ENCODE assay signal across 19 cellular contexts in the genomic region with DNA sequence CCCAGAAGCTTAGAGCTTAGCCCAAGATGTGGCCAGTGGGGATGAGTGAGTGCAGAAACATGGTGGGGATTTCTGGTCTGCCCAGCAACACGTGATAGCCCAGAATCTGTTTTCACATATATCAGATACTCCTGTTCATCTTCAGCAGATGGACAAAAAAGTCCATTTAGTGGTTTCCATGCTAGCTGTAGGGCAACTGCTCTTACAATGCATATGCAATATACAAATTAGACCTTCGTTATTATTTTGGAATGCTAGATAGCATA.
A peak's percentile ranks its signal among the peaks of the same experiment; 100 is the strongest.
DNase-seq lines count a peak whose midpoint lies in the region; ATAC-seq, FAIRE-seq and TF ChIP-seq lines count a peak whose summit lies in the region.
"Had no signal": no experiment of that assay in that cellular context is flagged by ENCODE, and none has a peak within 500 bp of the region (broad histone marks: within the 10 kb centered on the region; RNA-seq: fewer than 3 reads in every experiment).

No MANE protein-coding gene starts in this region.

- no peaks in the 10 kb centered on the region for H3K79me2 ChIP-seq in mammary epithelial cell (ENCODE audit: insufficient read depth, low read length)
- no peaks in the 10 kb centered on the region for H3K79me2 ChIP-seq in HCT116 (ENCODE audit: insufficient read depth, low read length)
- H3K79me2 ChIP-seq in Loucy (ENCODE audit: insufficient read depth, low read length): no peaks in the 10 kb centered on the region
- H3K79me2 ChIP-seq in keratinocyte (ENCODE audit: control insufficient read depth, insufficient read depth, low read length): no peaks in the 10 kb centered on the region
- H3K79me2 ChIP-seq: parathyroid adenoma had no signal

- H3K36me3 ChIP-seq in mammary epithelial cell (ENCODE audit: insufficient read depth, low read length): no peaks in the 10 kb centered on the region
- H3K36me3 ChIP-seq in breast epithelium: no peaks in the 10 kb centered on the region
- H3K36me3 ChIP-seq in HCT116 (ENCODE audit: control insufficient read depth in 1 of 2, insufficient read depth in 2 of 2, low read length in 2 of 2): no peaks in the 10 kb centered on the region
- H3K36me3 ChIP-seq in Loucy (ENCODE audit: insufficient read depth, low read length): no peaks in the 10 kb centered on the region
- no peaks in the 10 kb centered on the region for H3K36me3 ChIP-seq in keratinocyte (ENCODE audit: control insufficient read depth in 2 of 2, extremely low read depth in 1 of 2, insufficient read depth in 2 of 2, low read length in 2 of 2)
- H3K36me3 ChIP-seq in neuronal stem cell (replicated peaks in 1 of 2; ENCODE audit: control insufficient read depth in 2 of 2, insufficient read depth in 2 of 2, low read length in 2 of 2): no peaks in the 10 kb centered on the region
- H3K36me3 ChIP-seq: cardiac muscle cell, lower lobe of right lung, MG63 had no signal

- H2BK5ac ChIP-seq in neuronal stem cell (ENCODE audit: low read length): no peak overlapping the region

- CTCF ChIA-PET in mammary epithelial cell (lab: Charles Lee; ENCODE audit: low non-redundant PET) (interaction anchor here (0.5 to 0.7 kb wide), 2 partner anchors 22 to 155 kb away, joined by 3 read pairs; no protein-coding TSS in a partner anchor), HCT116 (lab: Charles Lee) (interaction anchor here (0.9 to 3.9 kb wide), 13 partner anchors 9 to 477 kb away, joined by 3 to 38 read pairs (median 6); no protein-coding TSS in a partner anchor)

- H3K9me2 ChIP-seq in HCT116 (ENCODE audit: insufficient read depth) (no peaks in the 10 kb centered on the region), Loucy (replicated peaks; ENCODE audit: low read depth, low read length) (no peaks in the 10 kb centered on the region)

- no peak overlapping the region for H2BK120ac ChIP-seq in neuronal stem cell (ENCODE audit: low read depth, low read length)

- ATAC-seq in HCT116: no peak

- H2AFZ ChIP-seq in mammary epithelial cell (ENCODE audit: low read depth, low read length) (no peak overlapping the region), HCT116 (ENCODE audit: low read depth, low read length, poor library complexity, severe bottlenecking) (peak overlapping the region; percentile 79), Loucy (ENCODE audit: low read length) (no peak overlapping the region), keratinocyte (ENCODE audit: control insufficient read depth, low read length) (no peak overlapping the region), neuronal stem cell (ENCODE audit: low read length) (no peak overlapping the region)
- H2AFZ ChIP-seq: parathyroid adenoma, PC-9 had no signal

- TF ChIP-seq RAD21 in HCT116 (IDR thresholded peaks at IDR 0.05; ENCODE audit: low read depth): no peak

- FAIRE-seq in keratinocyte (lab: Jason Lieb, UNC): peak; percentile 17

- H3K4ac ChIP-seq in neuronal stem cell (ENCODE audit: low read length): no peak overlapping the region

- RAD21 ChIA-PET in HCT116 (lab: Charles Lee; ENCODE audit: low non-redundant PET in 1 of 2, low total read pairs in 2 of 2, uncharacterized antibody in 2 of 2, unreplicated experiment in 2 of 2): interaction anchor here in 1 of 2 experiments (1.3 to 1.4 kb wide), 2 partner anchors 9 to 86 kb away, joined by 4 to 5 read pairs; no protein-coding TSS in a partner anchor

- no peaks in the 10 kb centered on the region for H3K79me1 ChIP-seq in neuronal stem cell (ENCODE audit: low read depth, low read length)

- 0 out of 2 replicates have a peak, but pooled peaks cover 3% of the 10 kb centered on the region for H3F3A ChIP-seq in Loucy (ENCODE audit: low read depth)

- POLR2A ChIA-PET in HCT116 (lab: Charles Lee): interaction anchor here (0.6 to 0.9 kb wide), 2 partner anchors 105 to 139 kb away, joined by 3 read pairs; no protein-coding TSS in a partner anchor

- no peak for TF ChIP-seq POLR2A in breast epithelium (IDR thresholded peaks at IDR 0.05)
- no peak for TF ChIP-seq POLR2A in HCT116 (IDR thresholded peaks at IDR 0.05; ENCODE audit: borderline replicate concordance, extremely low read depth, insufficient read depth, insufficient read length)

- H3K4me2 ChIP-seq in mammary epithelial cell (ENCODE audit: insufficient read depth, low read depth, low read length): no peak overlapping the region
- H3K4me2 ChIP-seq in HCT116 (ENCODE audit: low read length): peak overlapping the region; percentile 57
- peak overlapping the region; percentile 12 for H3K4me2 ChIP-seq in Loucy (ENCODE audit: low read depth, low read length, poor library complexity, severe bottlenecking)
- H3K4me2 ChIP-seq in keratinocyte (ENCODE audit: control insufficient read depth, extremely low read depth, insufficient read depth, low read depth, low read length): no peak overlapping the region
- no peak overlapping the region for H3K4me2 ChIP-seq in neuronal stem cell (ENCODE audit: insufficient read depth, low read length, poor library complexity, severe bottlenecking)
- H3K4me2 ChIP-seq: PC-9 had no signal

- no peaks in the 10 kb centered on the region for H3K9me1 ChIP-seq in keratinocyte (ENCODE audit: control insufficient read depth, extremely low read depth, insufficient read depth, low read length)

- no peak overlapping the region for H2AK5ac ChIP-seq in neuronal stem cell (ENCODE audit: low read depth, low read length)

- WGBS in mammary epithelial cell (ENCODE audit: low coverage, missing lambda C conversion rate): 92% methylated on average over 2 of the region's 2 CpGs
- WGBS in neuronal stem cell (ENCODE audit: extremely low coverage in 2 of 2, insufficient read length in 2 of 2, insufficient replicate concordance in 1 of 2), 2 donors: no CpG with 5 or more reads among the region's 2 CpGs

- TF ChIP-seq CTCF in mammary epithelial cell (conservative IDR thresholded peaks at IDR 0.05 in 1 of 2, IDR thresholded peaks at IDR 0.05 in 1 of 2; ENCODE audit: extremely low read depth in 1 of 2, insufficient read depth in 1 of 2, low read depth in 1 of 2, low read length in 2 of 2) (no peak), breast epithelium (IDR thresholded peaks at IDR 0.05) (no peak), HCT116 (IDR thresholded peaks at IDR 0.05 in 2 of 3, conservative IDR thresholded peaks at IDR 0.05 in 1 of 3; ENCODE audit: borderline replicate concordance in 1 of 3, insufficient read depth in 1 of 3, low read depth in 2 of 3, low read length in 2 of 3) (no peak), Loucy (conservative IDR thresholded peaks at IDR 0.05; ENCODE audit: low read length) (no peak), keratinocyte (optimal IDR thresholded peaks at IDR 0.05 in 1 of 3, IDR thresholded peaks at IDR 0.05 in 1 of 3, conservative IDR thresholded peaks at IDR 0.05 in 1 of 3; ENCODE audit: extremely low read depth in 1 of 3, insufficient read depth in 2 of 3, low read length in 3 of 3) (no peak)

- H2BK15ac ChIP-seq in neuronal stem cell (ENCODE audit: low read length): no peak overlapping the region

- BruUV-seq in mammary epithelial cell (replicated peaks; lab: Mats Ljungman, UMichigan) (no TSS peak), HCT116 (replicated peaks; lab: Mats Ljungman, UMichigan) (no TSS peak)

- dilution Hi-C loops in mammary epithelial cell (cut with HindIII; ENCODE audit: low sequenced_read_pairs) (loop anchor here (5.0 kb wide), 2 partner anchors 70 to 185 kb away; no protein-coding TSS in a partner anchor), keratinocyte (cut with MboI; ENCODE audit: extremely low pct_ligation_motif_present, low sequenced_read_pairs) (no loop called here)

- H4K91ac ChIP-seq in neuronal stem cell (ENCODE audit: low read depth, low read length, poor library complexity): no peak overlapping the region

- H3K27ac ChIP-seq in mammary epithelial cell (ENCODE audit: insufficient read depth, low read depth, low read length) (no peak overlapping the region), breast epithelium (peak overlapping the region in 1 of 2 donors; percentile 52), HCT116 (ENCODE audit: low read depth, low read length) (peak overlapping the region; percentile 50), keratinocyte (ENCODE audit: control insufficient read depth, insufficient read depth, low read length) (no peak overlapping the region), neuronal stem cell (replicated peaks; ENCODE audit: low read length) (no peak overlapping the region)
- H3K27ac ChIP-seq: cardiac muscle cell, dorsolateral prefrontal cortex, lower lobe of right lung, parathyroid adenoma, PC-9, SK-N-MC had no signal

- no peak overlapping the region for H3K14ac ChIP-seq in neuronal stem cell (ENCODE audit: low read length)

- H3K4me3 ChIP-seq in mammary epithelial cell (replicated peaks in 1 of 3; ENCODE audit: insufficient read depth in 1 of 3, low read depth in 2 of 3, low read length in 3 of 3): no peak overlapping the region
- no peak overlapping the region for H3K4me3 ChIP-seq in breast epithelium
- H3K4me3 ChIP-seq in HCT116 (replicated peaks in 1 of 2; ENCODE audit: low read depth in 1 of 2, low read length in 2 of 2): no peak overlapping the region
- H3K4me3 ChIP-seq in Loucy (ENCODE audit: low read length, poor library complexity, severe bottlenecking): no peak overlapping the region
- no peak overlapping the region for H3K4me3 ChIP-seq in keratinocyte (ENCODE audit: control insufficient read depth in 2 of 3, extremely low read depth in 1 of 3, insufficient read depth in 2 of 3, low read depth in 1 of 3, low read length in 3 of 3)
- H3K4me3 ChIP-seq in neuronal stem cell (ENCODE audit: low read length in 2 of 2): no peak overlapping the region
- H3K4me3 ChIP-seq: cardiac muscle cell, dorsolateral prefrontal cortex, lower lobe of right lung, MG63, PC-9, SK-N-MC had no signal

- in situ Hi-C loops in mammary epithelial cell (cut with MboI; ENCODE audit: low sequenced_read_pairs in 2 of 2): loop anchor here in 1 of 2 donors (5.0 kb wide), 1 partner anchor 180 kb away; no protein-coding TSS in a partner anchor

- no peak overlapping the region for H2BK12ac ChIP-seq in neuronal stem cell (ENCODE audit: low read length)

- H3K23ac ChIP-seq in neuronal stem cell (ENCODE audit: low read depth, low read length, poor library complexity): no peak overlapping the region

- H3K9ac ChIP-seq in mammary epithelial cell (ENCODE audit: insufficient read depth, low read length) (no peak overlapping the region), HCT116 (ENCODE audit: low read length) (no peak overlapping the region), Loucy (ENCODE audit: low read depth, low read length, poor library complexity, severe bottlenecking) (no peak overlapping the region), keratinocyte (ENCODE audit: control insufficient read depth, extremely low read depth, insufficient read depth, low read length) (no peak overlapping the region), neuronal stem cell (ENCODE audit: low read depth, low read length, poor library complexity) (no peak overlapping the region)
- H3K9ac ChIP-seq: parathyroid adenoma had no signal

- no peaks in the 10 kb centered on the region for H3K27me3 ChIP-seq in mammary epithelial cell (ENCODE audit: insufficient read depth, low read length)
- H3K27me3 ChIP-seq in breast epithelium: no peaks in the 10 kb centered on the region
- no peaks in the 10 kb centered on the region for H3K27me3 ChIP-seq in HCT116 (ENCODE audit: insufficient read depth, low read length)
- no peaks in the 10 kb centered on the region for H3K27me3 ChIP-seq in Loucy (ENCODE audit: insufficient read depth, low read length, poor library complexity, severe bottlenecking)
- no peaks in the 10 kb centered on the region for H3K27me3 ChIP-seq in keratinocyte (ENCODE audit: control insufficient read depth, extremely low read depth, insufficient read depth, low read length)
- no peaks in the 10 kb centered on the region for H3K27me3 ChIP-seq in neuronal stem cell (ENCODE audit: control insufficient read depth in 3 of 3, insufficient read depth in 3 of 3, low read depth in 1 of 3, low read length in 3 of 3)
- H3K27me3 ChIP-seq: cardiac muscle cell, dorsolateral prefrontal cortex, MG63 had no signal

- H4K20me1 ChIP-seq in mammary epithelial cell (ENCODE audit: insufficient read depth, low read length): no peaks in the 10 kb centered on the region
- no peaks in the 10 kb centered on the region for H4K20me1 ChIP-seq in HCT116 (ENCODE audit: insufficient read depth)
- H4K20me1 ChIP-seq in Loucy (ENCODE audit: insufficient read depth, low read length, poor library complexity, severe bottlenecking): no peaks in the 10 kb centered on the region
- no peaks in the 10 kb centered on the region for H4K20me1 ChIP-seq in keratinocyte (ENCODE audit: control insufficient read depth, extremely low read depth, insufficient read depth, low read length)

- peak; percentile 12 for DNase-seq in mammary epithelial cell
- DNase-seq in breast epithelium (ENCODE audit: low spot score in 2 of 2): no peak
- DNase-seq in HCT116 (ENCODE audit: low read depth, low spot score): no peak
- DNase-seq in keratinocyte (ENCODE audit: low read depth, low spot score): no peak
- no peak for DNase-seq in stimulated activated CD4-positive, alpha-beta T cell treated with anti-CD3 and anti-CD28 coated beads, Interleukin-12 subunit alpha, Interleukin-12 subunit beta, amount 100 ng/mL, for 4 hours
- DNase-seq in neuronal stem cell (ENCODE audit: low spot score): no peak
- no peak for DNase-seq in SK-N-DZ (ENCODE audit: low spot score)
- DNase-seq: DMS79, dorsolateral prefrontal cortex, immature natural killer cell, lower lobe of right lung, NCI-H1694 treated with DMSO at 0.1 percent for 48 hours, NCI-H524 had no signal

- H3K4me1 ChIP-seq in mammary epithelial cell (ENCODE audit: insufficient read depth, low read length): peaks cover 12% of the 10 kb centered on the region
- H3K4me1 ChIP-seq in breast epithelium: no peaks in the 10 kb centered on the region
- H3K4me1 ChIP-seq in HCT116 (ENCODE audit: control insufficient read depth in 1 of 2, insufficient read depth in 2 of 2, low read length in 2 of 2): peaks cover 17 to 46% of the 10 kb centered on the region in 2 experiments
- peaks cover 50% of the 10 kb centered on the region for H3K4me1 ChIP-seq in Loucy (ENCODE audit: insufficient read depth, low read length, poor library complexity, severe bottlenecking)
- H3K4me1 ChIP-seq in keratinocyte (ENCODE audit: control insufficient read depth, extremely low read depth, insufficient read depth, low read length): peaks cover 21% of the 10 kb centered on the region
- no peaks in the 10 kb centered on the region for H3K4me1 ChIP-seq in neuronal stem cell (ENCODE audit: control insufficient read depth in 2 of 2, insufficient read depth in 1 of 2, low read depth in 1 of 2, low read length in 2 of 2)
- H3K4me1 ChIP-seq: parathyroid adenoma had no signal

- intact Hi-C loops in mammary epithelial cell (cut with micrococcal nuclease): no loop called here
- intact Hi-C loops in breast epithelium (cut with DNase I; ENCODE audit: low total_unique reads): no loop called here
- intact Hi-C loops in HCT116 (cut with micrococcal nuclease): loop anchor here (5.0 kb wide), 1 partner anchor 85 kb away; no protein-coding TSS in a partner anchor

- H3K9me3 ChIP-seq in mammary epithelial cell (replicated peaks; ENCODE audit: insufficient read depth, low read length) (no peaks in the 10 kb centered on the region), breast epithelium (peaks cover 0 to 3% of the 10 kb centered on the region in 2 donors), HCT116 (ENCODE audit: control insufficient read depth in 1 of 2, insufficient read depth in 1 of 2, low read depth in 1 of 2, low read length in 2 of 2) (no peaks in the 10 kb centered on the region), Loucy (ENCODE audit: insufficient read depth, low read depth, low read length) (no peaks in the 10 kb centered on the region), keratinocyte (ENCODE audit: control insufficient read depth, low read depth, low read length) (no peaks in the 10 kb centered on the region), neuronal stem cell (replicated peaks in 1 of 2; ENCODE audit: control insufficient read depth in 2 of 2, insufficient read depth in 1 of 2, low read depth in 1 of 2, low read length in 2 of 2) (peaks cover 0 to 2% of the 10 kb centered on the region in 2 donors)
- H3K9me3 ChIP-seq: lower lobe of right lung, MG63 had no signal

- no peak overlapping the region for H4K8ac ChIP-seq in neuronal stem cell (ENCODE audit: low read depth, low read length)

- no peak overlapping the region for H3K18ac ChIP-seq in neuronal stem cell (ENCODE audit: low read length)

Comparison
In these comparisons a context has a peak if more than half of its experiments do, and no peak if none do; other contexts are left out.
1. H3K4me2 ChIP-seq: peak in HCT116 (single experiment) and Loucy (single experiment); none in mammary epithelial cell (single experiment), keratinocyte (single experiment) and neuronal stem cell (single experiment).